Comparison of ENCODE assay signal across 11 cellular contexts in the genomic region with DNA sequence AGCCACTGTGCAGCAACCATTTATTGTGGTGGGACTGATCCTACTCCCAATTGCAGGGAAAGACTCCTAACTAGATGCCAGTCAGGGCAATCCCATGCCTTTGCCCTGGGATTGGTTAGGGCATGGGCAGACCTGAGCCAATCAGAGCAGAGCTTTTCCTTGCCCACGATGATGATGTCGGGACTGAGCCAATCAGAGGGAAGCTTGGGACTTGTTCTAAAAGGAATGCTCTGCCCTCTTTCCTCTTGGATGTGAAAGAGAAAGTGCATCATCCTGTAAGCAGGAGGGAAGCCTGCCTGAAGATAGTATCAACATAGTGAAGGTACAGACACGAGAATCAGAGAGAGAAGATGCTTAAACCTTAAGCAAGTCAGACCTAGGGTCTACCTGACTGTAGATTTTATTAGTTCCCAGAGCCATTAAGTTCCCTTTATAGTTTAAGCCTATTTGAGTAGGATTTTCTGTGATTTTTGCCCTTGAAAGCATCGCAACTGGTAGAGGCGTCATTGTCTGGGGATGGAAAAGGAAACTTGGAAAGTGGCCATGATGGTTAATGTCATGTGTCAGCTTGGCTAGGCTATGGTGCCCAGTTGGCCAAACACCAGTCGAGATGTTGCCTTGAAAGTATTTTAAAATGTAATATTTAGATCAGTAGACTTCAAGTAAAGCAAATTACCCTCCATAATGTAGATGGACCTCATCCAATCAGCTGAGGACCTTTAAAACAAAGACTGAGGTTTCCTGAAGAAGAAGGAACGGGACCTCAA. TPM values are rescaled to one million over a fixed set of nuclear protein-coding genes. Genes with fewer than 3 reads are reported as not detected.
DNase-seq lines count a peak whose midpoint lies in the region; ATAC-seq, FAIRE-seq and TF ChIP-seq lines count a peak whose summit lies in the region.
"Had no signal": no experiment of that assay in that cellular context is flagged by ENCODE, and none has a peak within 500 bp of the region (broad histone marks: within the 10 kb centered on the region; RNA-seq: fewer than 3 reads in every experiment).

No MANE protein-coding gene starts in this region.

- peak; percentile 95 for FAIRE-seq in A204.1 (lab: Jason Lieb, UNC)

- H3K27ac ChIP-seq in testis, result no peak overlapping the region

- no peaks in the 10 kb centered on the region for H3K27me3 Mint-ChIP-seq in Caco-2 (ENCODE audit: insufficient read depth, unreplicated experiment)

- no peak for TF ChIP-seq POLR2A in testis (IDR thresholded peaks at IDR 0.05)

- no peaks in the 10 kb centered on the region for H3K4me1 ChIP-seq in Caco-2
- no peaks in the 10 kb centered on the region for H3K4me1 ChIP-seq in testis

- H3K4me3 ChIP-seq in epithelial cell of esophagus (ENCODE audit: low read length), result no peak overlapping the region
- H3K4me3 ChIP-seq in Caco-2 (ENCODE audit: low read depth, low read length), result no peak overlapping the region
- H3K4me3 ChIP-seq in testis, result no peak overlapping the region

- no peaks in the 10 kb centered on the region for H3K4me1 Mint-ChIP-seq in Caco-2 (ENCODE audit: low read depth, unreplicated experiment)

- H3K9me3 ChIP-seq in Caco-2 (no peaks in the 10 kb centered on the region; the same call in 1 of the 2 replicates), testis (no peaks in the 10 kb centered on the region)

- H3K4me3 Mint-ChIP-seq in Caco-2 (ENCODE audit: unreplicated experiment), result no peak overlapping the region
- H3K4me3 Mint-ChIP-seq: T-helper 17 cell had no signal

- WGBS in testis, 2 donors, result 92 to 95% methylated on average over 7 of the region's 7 CpGs

- CTCF ChIA-PET in Caco-2 (lab: Charles Lee), result no interaction called here

- H3K27me3 ChIP-seq in Caco-2 (replicated peaks; ENCODE audit: control insufficient read depth, insufficient read depth, low read length) (no peaks in the 10 kb centered on the region), testis (no peaks in the 10 kb centered on the region)

- ATAC-seq in left colon, result peak; percentile 20
- ATAC-seq: T-helper 17 cell had no signal

- peaks cover 10% of the 10 kb centered on the region for H3K9me3 Mint-ChIP-seq in Caco-2 (ENCODE audit: unreplicated experiment)

- intact Hi-C loops in left colon (cut with DNase I, micrococcal nuclease) (loop anchor here in 1 of 2 donors (5.0 to 10.0 kb wide), 2 partner anchors 88 to 495 kb away; no protein-coding TSS in a partner anchor), Caco-2 (cut with micrococcal nuclease; ENCODE audit: unreplicated experiment) (no loop called here), testis (cut with DNase I; ENCODE audit: low total_unique reads) (no loop called here)

- H3K36me3 Mint-ChIP-seq in Caco-2 (ENCODE audit: insufficient read depth, unreplicated experiment), result peaks cover 5% of the 10 kb centered on the region

- TF ChIP-seq CTCF in epithelial cell of esophagus (IDR thresholded peaks at IDR 0.05; ENCODE audit: insufficient read depth, low read depth, low read length, missing control alignments) (no peak), Caco-2 (IDR thresholded peaks at IDR 0.05; ENCODE audit: insufficient read depth in 1 of 2, low read depth in 1 of 2, low read length in 1 of 2, severe bottlenecking in 1 of 2, unreplicated experiment in 1 of 2) (no peak), testis (IDR thresholded peaks at IDR 0.05) (no peak)

- no TSS peak for BruUV-seq in Caco-2 (replicated peaks; lab: Mats Ljungman, UMichigan)

- peak; percentile 61 for DNase-seq in LHCN-M2 (ENCODE audit: low read depth)
- DNase-seq in epithelial cell of esophagus (ENCODE audit: low read depth), result peak; percentile 45
- DNase-seq in left colon, result no peak
- no peak for DNase-seq in GM19240 (ENCODE audit: insufficient read length, low spot score)
- no peak for DNase-seq in Caco-2
- no peak for DNase-seq in testis
- no peak for DNase-seq in inferior parietal cortex (ENCODE audit: extremely low spot score)
- DNase-seq: MV-4-11, NCI-H774, T-helper 17 cell had no signal

- H3K36me3 ChIP-seq in Caco-2 (ENCODE audit: control insufficient read depth, insufficient read depth, low read length), result no peaks in the 10 kb centered on the region
- no peaks in the 10 kb centered on the region for H3K36me3 ChIP-seq in testis (ENCODE audit: low read depth, missing control alignments)

- POLR2A ChIA-PET in Caco-2 (lab: Charles Lee), result no interaction called here

- no peak overlapping the region for H3K27ac Mint-ChIP-seq in Caco-2 (ENCODE audit: unreplicated experiment)
- H3K27ac Mint-ChIP-seq: T-helper 17 cell had no signal

RNA-seq across cellular contexts. Expression of a gene that starts 19.9 kb away (rescaled TPM):
- total RNA-seq in LHCN-M2 (2014; rRNA removed) (42.2 and 46.9 TPM in 2 replicates), left colon (100 to 1,000 TPM; 176 TPM), Caco-2 (2022) (129 and 135 TPM in 2 replicates), testis (10 to 100 TPM; 82.0 to 96.6 TPM)
- polyA plus RNA-seq in LHCN-M2 (2012), result 38.4 TPM
- polyA plus RNA-seq in testis (ENCODE audit: insufficient read depth, low read depth, low replicate concordance), result 100 TPM

Comparison
In these comparisons a context has a peak if more than half of its experiments do, and no peak if none do; other contexts are left out.
1. DNase-seq: peak in LHCN-M2 (single experiment) and epithelial cell of esophagus (single experiment); none in left colon (0 of 2), GM19240 (single experiment), Caco-2 (0 of 2), testis (single experiment) and inferior parietal cortex (single experiment).